8 cellular contexts compared by ENCODE assay signal in genomic region chr13:44573790-44574465, GRCh38. TPM values are rescaled to one million over a fixed set of nuclear protein-coding genes. Genes with fewer than 3 reads are reported as not detected.
DNase-seq lines count a peak whose midpoint lies in the region; ATAC-seq and TF ChIP-seq lines count a peak whose summit lies in the region.

No MANE protein-coding gene starts in this region.

- intact Hi-C loops in spleen (cut with DNase I; ENCODE audit: low total_unique reads): loop anchor here (10.0 kb wide), 2 partner anchors 89 to 341 kb away; no protein-coding TSS in a partner anchor

- H3K4me3 Mint-ChIP-seq in chondrocyte (ENCODE audit: unreplicated experiment) (peak overlapping the region; percentile 92), nephron (peak overlapping the region; percentile 99)

- H3K4me1 ChIP-seq in spleen: peaks cover 14 to 76% (median 42%) of the 10 kb centered on the region in 6 donors

- peak; percentile 64 for TF ChIP-seq CTCF in chondrocyte (IDR thresholded peaks at IDR 0.05)
- peak; percentile 41 to 56 (median 51) for TF ChIP-seq CTCF in nephron (IDR thresholded peaks at IDR 0.05; ENCODE audit: unreplicated experiment in 3 of 3)
- peak in 3 of 11 experiments; percentile 5 to 11 (median 10) for TF ChIP-seq CTCF in spleen (IDR thresholded peaks at IDR 0.05 in 8 of 11, conservative IDR thresholded peaks at IDR 0.05 in 3 of 11)

- H3K27me3 Mint-ChIP-seq in chondrocyte (ENCODE audit: low read depth): no peaks in the 10 kb centered on the region
- no peaks in the 10 kb centered on the region for H3K27me3 Mint-ChIP-seq in nephron (ENCODE audit: low read depth)

- no peak for ATAC-seq in GM18502 (IDR thresholded peaks at IDR 0.05; ENCODE audit: poor library complexity, unreplicated experiment)

- H3K27me3 ChIP-seq in spleen (replicated peaks in 1 of 7): no peaks in the 10 kb centered on the region

- H3K27ac ChIP-seq in spleen: no peak overlapping the region

- H3K9me3 Mint-ChIP-seq in chondrocyte (ENCODE audit: low read depth): no peaks in the 10 kb centered on the region
- no peaks in the 10 kb centered on the region for H3K9me3 Mint-ChIP-seq in nephron

- H3K36me3 ChIP-seq in spleen: peaks cover 0 to 5% (median 0%) of the 10 kb centered on the region in 6 donors

- 90 to 100% (median 93%) methylated on average over 3 to 4 of the region's 4 CpGs for WGBS in spleen, 5 donors

- H3K9me3 ChIP-seq in spleen: no peaks in the 10 kb centered on the region

- TF ChIP-seq POLR2A in spleen (IDR thresholded peaks at IDR 0.05): no peak

- DNase-seq in NCI-H748 (lab: John Stamatoyannopoulos, UW; ENCODE audit: unreplicated experiment) (peak; percentile 39), NCI-H748 treated with DMSO at 0.1 percent for 48 hours (lab: John Stamatoyannopoulos, UW) (no peak), Kasumi-1 (lab: John Stamatoyannopoulos, UW) (peak; percentile 55 to 69), chondrocyte (ENCODE audit: low spot score) (no peak), spleen (no peak)
- DNase-seq in stimulated activated CD4-positive, alpha-beta T cell treated with anti-CD3 and anti-CD28 coated beads, Interleukin-2, amount 100 ng/mL, for 24 hours: no peak

- H3K4me1 Mint-ChIP-seq in chondrocyte (ENCODE audit: low read depth): peaks cover 67% of the 10 kb centered on the region
- H3K4me1 Mint-ChIP-seq in nephron: peaks cover 49% of the 10 kb centered on the region

- no peak overlapping the region for H3K4me3 ChIP-seq in spleen

- peaks cover 24% of the 10 kb centered on the region for H3K36me3 Mint-ChIP-seq in chondrocyte (ENCODE audit: low read depth)
- H3K36me3 Mint-ChIP-seq in nephron (ENCODE audit: low read depth): peaks cover 34% of the 10 kb centered on the region

- peak overlapping the region; percentile 82 for H3K27ac Mint-ChIP-seq in chondrocyte (ENCODE audit: unreplicated experiment)
- H3K27ac Mint-ChIP-seq in nephron: peak overlapping the region; percentile 17 to 91 (median 49)

RNA-seq across cellular contexts. Expression of gene TSC22D1, which starts 2.2 kb away (rescaled TPM):
- total RNA-seq in chondrocyte (102 to 130 TPM (median 125 TPM) in 3 replicates), spleen (10 to 100 TPM; 35.9 to 66.3 (median 52.6) TPM)
- polyA plus RNA-seq in spleen: 10 to 100 TPM; 14.3 to 31.8 (median 30.0) TPM

Comparison
In these comparisons a context has a peak if more than half of its experiments do, and no peak if none do; other contexts are left out.
1. DNase-seq: peak in NCI-H748 (single experiment) and Kasumi-1 (2 of 2); none in NCI-H748 treated with DMSO at 0.1 percent for 48 hours (single experiment), chondrocyte (single experiment), stimulated activated CD4-positive, alpha-beta T cell treated with anti-CD3 and anti-CD28 coated beads, Interleukin-2, amount 100 ng/mL, for 24 hours (0 of 2) and spleen (single experiment).